Comparison of ENCODE assay signal across 9 cellular contexts in the genomic region with DNA sequence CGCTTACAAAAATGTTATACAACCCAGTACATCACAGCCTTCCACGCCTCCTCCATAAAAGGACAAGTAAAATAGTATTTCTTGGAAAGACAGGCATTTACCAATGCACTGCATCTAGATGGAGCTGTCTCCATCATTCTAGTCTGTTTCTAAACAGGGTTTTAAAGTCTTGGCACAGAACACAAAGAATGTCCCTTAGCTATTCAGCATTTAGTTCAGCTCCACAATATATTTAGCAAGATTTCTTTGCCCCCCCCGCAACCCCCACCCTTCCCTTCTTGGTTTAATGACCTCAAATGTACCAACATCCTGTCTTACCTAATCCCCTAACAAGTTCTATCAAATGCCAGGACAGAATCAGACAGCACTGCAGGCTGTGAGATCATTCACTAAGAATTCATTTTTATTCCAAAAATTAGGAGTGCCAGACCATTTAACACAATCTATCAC.
DNase-seq lines count a peak whose midpoint lies in the region; ATAC-seq, FAIRE-seq and TF ChIP-seq lines count a peak whose summit lies in the region.
"Had no signal": no experiment of that assay in that cellular context is flagged by ENCODE, and none has a peak within 500 bp of the region (broad histone marks: within the 10 kb centered on the region; RNA-seq: fewer than 3 reads in every experiment).

No MANE protein-coding gene starts in this region.

- intact Hi-C loops in sciatic nerve (cut with DNase I): loop anchor here (10.0 kb wide), 1 partner anchor 197 kb away; a partner anchor contains a TSS

- H3K4me3 Mint-ChIP-seq in GM23338: no peak overlapping the region
- H3K4me3 Mint-ChIP-seq: T-helper 1 cell treated with Interleukin-12 subunit alpha and Interleukin-12 subunit beta and Interleukin-4 antibody, amounts not matched to agents 30 μg/mL and 1 μg/mL, for 36 hours had no signal

- peak; percentile 56 for DNase-seq in HFF-Myc (ENCODE audit: extremely low read depth, low read depth)
- DNase-seq in SKM-1 treated with dmso at 0.1 percent for 144 hours (lab: John Stamatoyannopoulos, UW; ENCODE audit: unreplicated experiment): peak; percentile 86
- DNase-seq in globus pallidus (ENCODE audit: low spot score): peak; percentile 69
- DNase-seq in sciatic nerve (ENCODE audit: low spot score): peak; percentile 72
- no peak for DNase-seq in GM23338 (ENCODE audit: low spot score)
- DNase-seq in GM12892 (ENCODE audit: insufficient read length): no peak
- DNase-seq in DMS153 (lab: John Stamatoyannopoulos, UW): no peak

- peak; percentile 96 for ATAC-seq in sciatic nerve
- ATAC-seq in GM23338: no peak
- ATAC-seq in HG02885 (IDR thresholded peaks at IDR 0.05; ENCODE audit: poor library complexity, unreplicated experiment): no peak

- H3K27me3 Mint-ChIP-seq in GM23338 (ENCODE audit: insufficient read depth, low read depth, poor library complexity): no peaks in the 10 kb centered on the region

- H4K20me1 ChIP-seq in GM23338 (replicated peaks; ENCODE audit: insufficient read depth): no peaks in the 10 kb centered on the region

- no peaks in the 10 kb centered on the region for H3K9me3 Mint-ChIP-seq in GM23338

- H3K9me2 ChIP-seq in GM23338 (ENCODE audit: insufficient read depth): 0 out of 2 replicates have a peak, but pooled peaks cover 4% of the 10 kb centered on the region

- no peak overlapping the region for H2AFZ ChIP-seq in GM23338

- H3K4me3 ChIP-seq in HFF-Myc (replicated peaks; ENCODE audit: low read depth, low read length) (no peak overlapping the region), GM23338 (no peak overlapping the region)

- H3K79me2 ChIP-seq in GM23338 (replicated peaks; ENCODE audit: insufficient read depth): no peaks in the 10 kb centered on the region

- H3K27ac Mint-ChIP-seq in GM23338: no peak overlapping the region
- H3K27ac Mint-ChIP-seq: T-helper 1 cell treated with Interleukin-12 subunit alpha and Interleukin-12 subunit beta and Interleukin-4 antibody, amounts not matched to agents 30 μg/mL and 1 μg/mL, for 36 hours had no signal

- no peaks in the 10 kb centered on the region for H3K36me3 ChIP-seq in GM23338 (ENCODE audit: insufficient read depth)

- H3K27me3 ChIP-seq in GM23338 (ENCODE audit: insufficient read depth): no peaks in the 10 kb centered on the region

- no peaks in the 10 kb centered on the region for H3K36me3 Mint-ChIP-seq in GM23338 (ENCODE audit: low read depth)

- H3K27ac ChIP-seq in GM23338 (ENCODE audit: low read depth): no peak overlapping the region

- H3K4me1 ChIP-seq in GM23338 (ENCODE audit: insufficient read depth): no peaks in the 10 kb centered on the region

- FAIRE-seq in GM12892 (lab: Jason Lieb, UNC): no peak

- TF ChIP-seq CTCF in HFF-Myc (IDR thresholded peaks at IDR 0.05; ENCODE audit: low read depth, low read length, missing control alignments) (no peak), GM23338 (conservative IDR thresholded peaks at IDR 0.05; ENCODE audit: low read depth in 2 of 2) (no peak)

- TF ChIP-seq POLR2A in GM12892 (IDR thresholded peaks at IDR 0.05; ENCODE audit: low read depth, low read length): no peak

- H3F3A ChIP-seq in GM23338 (replicated peaks; ENCODE audit: low read depth): no peaks in the 10 kb centered on the region

- H3K4me2 ChIP-seq in GM23338: no peak overlapping the region

- no peaks in the 10 kb centered on the region for H3K4me1 Mint-ChIP-seq in GM23338

TF ChIP-seq in GM23338, 12 proteins besides CTCF, POLR2A, EP300 and RAD21:
- TF ChIP-seq JUNB (IDR thresholded peaks at IDR 0.05; ENCODE audit: unreplicated experiment) (no peak), EZH2 (IDR thresholded peaks at IDR 0.05; ENCODE audit: low read depth, unreplicated experiment) (no peak), STAT1 (IDR thresholded peaks at IDR 0.05; ENCODE audit: unreplicated experiment) (no peak), POLR2AphosphoS5 (IDR thresholded peaks at IDR 0.05; ENCODE audit: low read depth) (no peak), EZH2phosphoT487 (IDR thresholded peaks at IDR 0.05; ENCODE audit: unreplicated experiment) (no peak), ZNF331 (CRISPR knock-in tag; IDR thresholded peaks at IDR 0.05; ENCODE audit: low read depth) (no peak), NANOG (IDR thresholded peaks at IDR 0.05; ENCODE audit: borderline replicate concordance) (no peak)
- TF ChIP-seq, protein P1, sequence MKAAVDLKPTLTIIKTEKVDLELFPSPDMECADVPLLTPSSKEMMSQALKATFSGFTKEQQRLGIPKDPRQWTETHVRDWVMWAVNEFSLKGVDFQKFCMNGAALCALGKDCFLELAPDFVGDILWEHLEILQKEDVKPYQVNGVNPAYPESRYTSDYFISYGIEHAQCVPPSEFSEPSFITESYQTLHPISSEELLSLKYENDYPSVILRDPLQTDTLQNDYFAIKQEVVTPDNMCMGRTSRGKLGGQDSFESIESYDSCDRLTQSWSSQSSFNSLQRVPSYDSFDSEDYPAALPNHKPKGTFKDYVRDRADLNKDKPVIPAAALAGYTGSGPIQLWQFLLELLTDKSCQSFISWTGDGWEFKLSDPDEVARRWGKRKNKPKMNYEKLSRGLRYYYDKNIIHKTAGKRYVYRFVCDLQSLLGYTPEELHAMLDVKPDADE (IDR thresholded peaks at IDR 0.05): no peak

Comparison
In these comparisons a context has a peak if more than half of its experiments do, and no peak if none do; other contexts are left out.
1. DNase-seq: peak in HFF-Myc (single experiment), SKM-1 treated with dmso at 0.1 percent for 144 hours (single experiment), globus pallidus (single experiment) and sciatic nerve (single experiment); none in GM23338 (single experiment), GM12892 (single experiment) and DMS153 (single experiment).